Comparison of ENCODE assay signal across 22 cellular contexts in genomic region chr3:48885753-48886152, GRCh38.
"Had no signal": no experiment of that assay in that cellular context is flagged by ENCODE, and none has a peak within 500 bp of the region (broad histone marks: within the 10 kb centered on the region; RNA-seq: fewer than 3 reads in every experiment).

No MANE protein-coding gene starts in this region.

- H3K27me3 Mint-ChIP-seq: activated B cell treated with CpG ODN at 0.5 μM for 24 hours; activated CD4-positive, alpha-beta memory T cell treated with anti-CD3 and anti-CD28 coated beads, Interleukin-2, amount 10 ng/mL, durations not matched to agents 7 days and 5 days; activated naive CD4-positive, alpha-beta T cell treated with anti-CD3 and anti-CD28 coated beads, Interleukin-2, amount 50 U/mL, for 24 hours; type B pancreatic cell had no signal

- H3K9me3 ChIP-seq: gastroesophageal sphincter, ovary, psoas muscle, SJSA1, testis had no signal

- H3K4me1 Mint-ChIP-seq: activated B cell treated with CpG ODN at 0.5 μM for 24 hours; activated CD4-positive, alpha-beta memory T cell treated with anti-CD3 and anti-CD28 coated beads, Interleukin-2, amount 10 ng/mL, durations not matched to agents 7 days and 5 days had no signal

- H3K27me3 ChIP-seq: gastroesophageal sphincter, ovary, SJSA1, testis had no signal

- H3K4me1 ChIP-seq: gastroesophageal sphincter, SJSA1, testis had no signal

- H3K9me3 Mint-ChIP-seq: activated B cell treated with CpG ODN at 0.5 μM for 24 hours; activated CD4-positive, alpha-beta memory T cell treated with anti-CD3 and anti-CD28 coated beads, Interleukin-2, amount 10 ng/mL, durations not matched to agents 7 days and 5 days; activated naive CD4-positive, alpha-beta T cell treated with anti-CD3 and anti-CD28 coated beads, Interleukin-2, amount 50 U/mL, for 24 hours; activated T-helper 1 cell treated with anti-CD3 and anti-CD28 coated beads, Interleukin-12 subunit alpha, Interleukin-12 subunit beta, Interleukin-2, Interleukin-4 antibody, amounts not matched to agents 30 ng/mL and 10 ng/mL and 1 ng/mL, durations not matched to agents 14 hours and 24 hours and 36 hours; natural killer cell; type B pancreatic cell had no signal

- H3K4me3 ChIP-seq: gastroesophageal sphincter, ovary, psoas muscle, SJSA1, testis had no signal

- DNase-seq: activated B cell treated with CpG ODN at 0.5 μM for 24 hours; activated CD4-positive, alpha-beta memory T cell treated with anti-CD3 and anti-CD28 coated beads, Interleukin-2, amount 10 ng/mL, durations not matched to agents 7 days and 5 days; activated CD4-positive, alpha-beta T cell treated with anti-CD3 and anti-CD28 coated beads for 4 hours; activated gamma-delta T cell; cortex of kidney; head of caudate nucleus; left ventricle myocardium superior; mammary epithelial cell; midbrain; natural killer cell; ovary; psoas muscle; right cardiac atrium; stimulated activated CD4-positive, alpha-beta T cell treated with anti-CD3 and anti-CD28 coated beads, Interleukin-2, amount 100 ng/mL, for 24 hours; stimulated activated naive CD4-positive, alpha-beta T cell; T-helper 9 cell; testis had no signal

- H3K27ac Mint-ChIP-seq: activated B cell treated with CpG ODN at 0.5 μM for 24 hours; activated CD4-positive, alpha-beta memory T cell treated with anti-CD3 and anti-CD28 coated beads, Interleukin-2, amount 10 ng/mL, durations not matched to agents 7 days and 5 days; activated naive CD4-positive, alpha-beta T cell treated with anti-CD3 and anti-CD28 coated beads, Interleukin-2, amount 50 U/mL, for 24 hours; activated T-helper 1 cell treated with anti-CD3 and anti-CD28 coated beads, Interleukin-12 subunit alpha, Interleukin-12 subunit beta, Interleukin-2, Interleukin-4 antibody, amounts not matched to agents 30 ng/mL and 10 ng/mL and 1 ng/mL, durations not matched to agents 14 hours and 24 hours and 36 hours; type B pancreatic cell had no signal

- ATAC-seq: gastroesophageal sphincter, left ventricle myocardium superior, natural killer cell, psoas muscle, right cardiac atrium had no signal

- H3K36me3 Mint-ChIP-seq: type B pancreatic cell had no signal

- H3K4me3 Mint-ChIP-seq: activated B cell treated with CpG ODN at 0.5 μM for 24 hours; activated CD4-positive, alpha-beta memory T cell treated with anti-CD3 and anti-CD28 coated beads, Interleukin-2, amount 10 ng/mL, durations not matched to agents 7 days and 5 days; activated naive CD4-positive, alpha-beta T cell treated with anti-CD3 and anti-CD28 coated beads, Interleukin-2, amount 50 U/mL, for 24 hours; activated T-helper 1 cell treated with anti-CD3 and anti-CD28 coated beads, Interleukin-12 subunit alpha, Interleukin-12 subunit beta, Interleukin-2, Interleukin-4 antibody, amounts not matched to agents 30 ng/mL and 10 ng/mL and 1 ng/mL, durations not matched to agents 14 hours and 24 hours and 36 hours; natural killer cell; type B pancreatic cell had no signal

- H3K36me3 ChIP-seq: ovary had no signal
